ENCODE assay signal across 14 cellular contexts in the genomic region with DNA sequence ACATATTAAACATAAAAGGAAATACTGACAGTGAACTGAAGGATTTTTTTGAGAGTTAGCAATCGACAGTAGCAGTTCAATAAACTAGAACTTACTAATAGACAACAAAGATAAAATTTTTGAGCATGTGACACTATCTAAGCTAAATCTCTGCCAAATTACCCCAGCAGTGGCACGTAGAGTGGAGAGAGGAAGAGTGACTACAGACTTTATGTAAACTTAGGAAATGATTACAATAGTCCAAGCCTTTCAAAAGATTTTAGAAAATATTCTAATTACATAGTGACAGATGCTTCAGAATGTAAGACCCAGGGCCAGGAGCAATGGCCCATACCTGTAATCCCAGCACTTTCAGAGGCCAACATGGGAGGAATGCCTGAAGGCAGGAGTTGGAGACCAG. TPM values are rescaled to one million over a fixed set of nuclear protein-coding genes. Genes with fewer than 3 reads are reported as not detected.
DNase-seq lines count a peak whose midpoint lies in the region; ATAC-seq, FAIRE-seq and TF ChIP-seq lines count a peak whose summit lies in the region.
"Had no signal": no experiment of that assay in that cellular context is flagged by ENCODE, and none has a peak within 500 bp of the region (broad histone marks: within the 10 kb centered on the region; RNA-seq: fewer than 3 reads in every experiment).

No MANE protein-coding gene starts in this region.

- H3K4me2 ChIP-seq in OCI-LY3 (ENCODE audit: low read length) = peak overlapping the region; percentile 54
- peak overlapping the region; percentile 57 for H3K4me2 ChIP-seq in endothelial cell of umbilical vein (ENCODE audit: insufficient read depth, low read length)

- no peak overlapping the region for H3K4me3 ChIP-seq in OCI-LY3 (ENCODE audit: low read length)
- H3K4me3 ChIP-seq in endothelial cell of umbilical vein (replicated peaks in 1 of 3; ENCODE audit: insufficient read depth in 1 of 3, low read depth in 1 of 3, low read length in 3 of 3) = no peak overlapping the region
- H3K4me3 ChIP-seq in skin epidermis = no peak overlapping the region
- H3K4me3 ChIP-seq: heart left ventricle, lung had no signal

- ATAC-seq in HG03025 (IDR thresholded peaks at IDR 0.05; ENCODE audit: low FRiP score, unreplicated experiment) = no peak

- H3K9me3 Mint-ChIP-seq in activated CD4-positive, alpha-beta T cell treated with anti-CD3 and anti-CD28 coated beads, Interleukin-2, amount 10 ng/mL, durations not matched to agents 7 days and 5 days = no peaks in the 10 kb centered on the region
- H3K9me3 Mint-ChIP-seq: dendritic cell treated with granulocyte-macrophage colony-stimulating factor and Interleukin-4, amounts not matched to agents 40 ng/mL and 50 ng/mL, for 4 days had no signal

- peaks cover 56% of the 10 kb centered on the region for H3K36me3 Mint-ChIP-seq in activated CD4-positive, alpha-beta T cell treated with anti-CD3 and anti-CD28 coated beads, Interleukin-2, amount 10 ng/mL, durations not matched to agents 7 days and 5 days (ENCODE audit: low read depth)

- intact Hi-C loops in endothelial cell of umbilical vein (cut with micrococcal nuclease) = loop anchor here (1.0 kb wide), 3 partner anchors 30 to 76 kb away; no protein-coding TSS in a partner anchor

- TF ChIP-seq CTCF in OCI-LY3 (IDR thresholded peaks at IDR 0.05; ENCODE audit: low read depth, low read length) = no peak
- TF ChIP-seq CTCF in endothelial cell of umbilical vein (IDR thresholded peaks at IDR 0.05; ENCODE audit: extremely low read depth in 1 of 2, insufficient read depth in 1 of 2, low read depth in 1 of 2, low read length in 2 of 2) = no peak

- peak; percentile 45 for TF ChIP-seq POLR2A in endothelial cell of umbilical vein (IDR thresholded peaks at IDR 0.05; ENCODE audit: low read depth, low read length)

- POLR2A ChIA-PET in activated CD4-positive, alpha-beta T cell treated with anti-CD3 and anti-CD28 coated beads, Interleukin-2, amount 10 ng/mL, durations not matched to agents 7 days and 5 days (lab: Charles Lee) = no interaction called here
- POLR2A ChIA-PET in endothelial cell of umbilical vein (lab: Charles Lee) = interaction anchor here (1.0 to 1.2 kb wide), 3 partner anchors 38 to 131 kb away, joined by 3 to 4 read pairs (median 4); no protein-coding TSS in a partner anchor

- no peaks in the 10 kb centered on the region for H3K9me1 ChIP-seq in endothelial cell of umbilical vein (replicated peaks; ENCODE audit: control insufficient read depth, extremely low read depth, insufficient read depth, low read length)

- CTCF ChIA-PET in activated CD4-positive, alpha-beta T cell treated with anti-CD3 and anti-CD28 coated beads, Interleukin-2, amount 10 ng/mL, durations not matched to agents 7 days and 5 days (lab: Charles Lee) = interaction anchor here (1.0 kb wide), 1 partner anchor 15 kb away, joined by 3 read pairs; no protein-coding TSS in a partner anchor
- CTCF ChIA-PET in endothelial cell of umbilical vein (lab: Charles Lee) = interaction anchor here (1.1 to 7.5 kb wide), 12 partner anchors 21 to 181 kb away, joined by 3 to 120 read pairs (median 5); no protein-coding TSS in a partner anchor

- BruUV-seq in endothelial cell of umbilical vein (replicated peaks; lab: Mats Ljungman, UMichigan) = no TSS peak

- peaks cover 72% of the 10 kb centered on the region for H3K27me3 ChIP-seq in OCI-LY3 (ENCODE audit: low read depth, low read length)
- no peaks in the 10 kb centered on the region for H3K27me3 ChIP-seq in endothelial cell of umbilical vein (ENCODE audit: control insufficient read depth in 2 of 2, insufficient read depth in 2 of 2, low read length in 2 of 2)

- H3K4me1 Mint-ChIP-seq in activated CD4-positive, alpha-beta T cell treated with anti-CD3 and anti-CD28 coated beads, Interleukin-2, amount 10 ng/mL, durations not matched to agents 7 days and 5 days = peaks cover 36% of the 10 kb centered on the region

- peaks cover 46% of the 10 kb centered on the region for H3K27me3 Mint-ChIP-seq in activated CD4-positive, alpha-beta T cell treated with anti-CD3 and anti-CD28 coated beads, Interleukin-2, amount 10 ng/mL, durations not matched to agents 7 days and 5 days

- H3K9ac ChIP-seq in OCI-LY3 (ENCODE audit: low read length) (no peak overlapping the region), endothelial cell of umbilical vein (replicated peaks; ENCODE audit: extremely low read depth, insufficient read depth, low read length) (peak overlapping the region; percentile 24)

- peak overlapping the region; percentile 80 for H3K27ac Mint-ChIP-seq in activated CD4-positive, alpha-beta T cell treated with anti-CD3 and anti-CD28 coated beads, Interleukin-2, amount 10 ng/mL, durations not matched to agents 7 days and 5 days
- H3K27ac Mint-ChIP-seq: dendritic cell treated with granulocyte-macrophage colony-stimulating factor and Interleukin-4, amounts not matched to agents 40 ng/mL and 50 ng/mL, for 4 days had no signal

- dilution Hi-C loops in endothelial cell of umbilical vein (cut with MboI; ENCODE audit: extremely low pct_ligation_motif_present, low sequenced_read_pairs) = no loop called here

- H3K4me3 Mint-ChIP-seq in activated CD4-positive, alpha-beta T cell treated with anti-CD3 and anti-CD28 coated beads, Interleukin-2, amount 10 ng/mL, durations not matched to agents 7 days and 5 days = peak overlapping the region; percentile 50
- H3K4me3 Mint-ChIP-seq: dendritic cell treated with granulocyte-macrophage colony-stimulating factor and Interleukin-4, amounts not matched to agents 40 ng/mL and 50 ng/mL, for 4 days had no signal

- FAIRE-seq in endothelial cell of umbilical vein (lab: Jason Lieb, UNC) = peak; percentile 4

- H3K36me3 ChIP-seq in OCI-LY3 (replicated peaks; ENCODE audit: low read depth, low read length) (peaks cover 33% of the 10 kb centered on the region), endothelial cell of umbilical vein (ENCODE audit: control insufficient read depth in 2 of 2, extremely low read depth in 1 of 2, insufficient read depth in 2 of 2, low read length in 2 of 2) (no peaks in the 10 kb centered on the region)

- H4K20me1 ChIP-seq in OCI-LY3 (ENCODE audit: insufficient read depth, low read length) = peaks cover 88% of the 10 kb centered on the region
- H4K20me1 ChIP-seq in endothelial cell of umbilical vein (replicated peaks; ENCODE audit: control insufficient read depth, extremely low read depth, insufficient read depth, low read length) = no peaks in the 10 kb centered on the region

- H3K27ac ChIP-seq in OCI-LY3 (ENCODE audit: low read length) = no peak overlapping the region
- peak overlapping the region; percentile 59 for H3K27ac ChIP-seq in endothelial cell of umbilical vein (ENCODE audit: insufficient read depth, low read depth, low read length)
- H3K27ac ChIP-seq in skin epidermis = peak overlapping the region in 12 of 21 experiments; percentile 8 to 66 (median 42)

- H3K9me3 ChIP-seq in OCI-LY3 (ENCODE audit: insufficient read depth, low read length) (no peaks in the 10 kb centered on the region), endothelial cell of umbilical vein (replicated peaks; ENCODE audit: control insufficient read depth, insufficient read depth, low read length) (no peaks in the 10 kb centered on the region)
- H3K9me3 ChIP-seq: heart left ventricle had no signal

- H3K79me2 ChIP-seq in OCI-LY3 (ENCODE audit: low read length) (no peaks in the 10 kb centered on the region), endothelial cell of umbilical vein (ENCODE audit: control insufficient read depth, insufficient read depth, low read length) (no peaks in the 10 kb centered on the region)

- H2AFZ ChIP-seq in OCI-LY3 (ENCODE audit: low read depth, low read length) (no peak overlapping the region), endothelial cell of umbilical vein (ENCODE audit: low read depth, low read length) (no peak overlapping the region)

- H3K4me1 ChIP-seq in OCI-LY3 (ENCODE audit: low read length) (peaks cover 22% of the 10 kb centered on the region), endothelial cell of umbilical vein (ENCODE audit: control insufficient read depth, extremely low read depth, insufficient read depth, low read length) (peaks cover 58% of the 10 kb centered on the region)

- DNase-seq in activated CD4-positive, alpha-beta T cell treated with anti-CD3 and anti-CD28 coated beads, Interleukin-2, amount 10 ng/mL, durations not matched to agents 7 days and 5 days = no peak
- DNase-seq in activated CD4-positive, alpha-beta T cell treated with anti-CD3 and anti-CD28 coated beads for 1 hour = no peak
- DNase-seq in endothelial cell of umbilical vein (ENCODE audit: low read depth, low spot score) (peak; percentile 87), globus pallidus (ENCODE audit: low spot score) (no peak), HT-29 (ENCODE audit: low spot score) (no peak)
- DNase-seq: heart left ventricle, NCI-H1694, NCI-H748 treated with DMSO at 0.1 percent for 48 hours, posterior cingulate gyrus had no signal

TF ChIP-seq in endothelial cell of umbilical vein, 7 proteins besides CTCF, POLR2A, EP300 and RAD21:
- TF ChIP-seq FOS (IDR thresholded peaks at IDR 0.05; ENCODE audit: borderline replicate concordance, insufficient read depth, low read length) = peak; percentile 48
- peak; percentile 29 for TF ChIP-seq POLR2AphosphoS5 (IDR thresholded peaks at IDR 0.05; ENCODE audit: insufficient read depth, low read depth, low read length)
- peak; percentile 92 for TF ChIP-seq GATA2 (IDR thresholded peaks at IDR 0.05; ENCODE audit: insufficient read depth, insufficient read length, low read depth, low read length)
- TF ChIP-seq JUN (IDR thresholded peaks at IDR 0.05; ENCODE audit: borderline replicate concordance, insufficient read depth, insufficient read length, low read depth) = no peak

RNA-seq across cellular contexts. Expression of a gene that starts 52.4 kb away (rescaled TPM):
- total RNA-seq in activated CD4-positive, alpha-beta T cell treated with anti-CD3 and anti-CD28 coated beads, Interleukin-2, amount 10 ng/mL, durations not matched to agents 7 days and 5 days = 10 to 100 TPM; 42.4 to 43.7 TPM
- 49.6 and 53.8 TPM in 2 replicates for total RNA-seq in endothelial cell of umbilical vein
- 12.0 and 17.8 TPM in 2 replicates for polyA plus RNA-seq in endothelial cell of umbilical vein
- 43.9 and 46.4 TPM in 2 replicates for polyA plus RNA-seq in endothelial cell of umbilical vein (2011; cell fraction: cytosol; rRNA removed)
- polyA plus RNA-seq in endothelial cell of umbilical vein (2011; cell fraction: nucleus; rRNA removed) = 23.4 and 34.2 TPM in 2 replicates
- 97.2 and 121 TPM in 2 replicates for polyA plus RNA-seq in endothelial cell of umbilical vein (2012)
- polyA minus RNA-seq in endothelial cell of umbilical vein = 12.9 and 22.5 TPM in 2 replicates
- polyA minus RNA-seq in endothelial cell of umbilical vein (2011; cell fraction: cytosol; rRNA and poly(A)+ RNA removed) = 14.4 TPM
- 29.8 and 41.1 TPM in 2 replicates for polyA minus RNA-seq in endothelial cell of umbilical vein (2011; cell fraction: nucleus; rRNA and poly(A)+ RNA removed)
- total RNA-seq in HT-29 (2014; rRNA removed; shearing (Covaris generic)) = 15.4 and 17.6 TPM in 2 replicates
